ENCODE assay signal across 24 cellular contexts in the genomic region with DNA sequence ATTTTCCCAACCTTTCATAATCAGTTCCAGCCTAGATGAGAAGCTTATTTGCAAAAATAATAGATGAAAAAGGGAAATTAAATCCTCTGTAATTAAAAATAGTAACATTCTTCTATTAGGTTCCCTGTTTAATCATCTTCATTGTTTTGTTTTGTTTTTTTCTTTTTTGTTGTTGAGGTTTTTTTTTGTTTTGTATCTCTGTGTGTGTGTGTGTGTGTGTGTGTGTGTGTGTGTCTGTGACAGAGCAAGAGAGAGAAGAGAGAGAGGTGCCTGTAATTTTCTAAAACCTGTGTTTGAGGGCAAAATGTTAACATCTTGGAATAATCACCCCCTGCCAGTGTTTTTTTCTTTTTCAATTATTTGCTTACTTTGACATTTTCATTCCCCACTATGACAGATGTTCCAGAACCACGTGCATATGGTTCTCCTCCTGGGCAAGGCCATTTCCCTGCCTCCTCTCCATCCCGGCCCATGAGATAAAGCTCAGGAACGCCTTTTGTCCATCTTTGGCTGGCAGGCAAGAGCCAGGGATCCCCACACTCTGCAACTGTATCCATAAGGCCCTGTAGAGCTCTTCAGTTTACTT.
"Had no signal": no experiment of that assay in that cellular context is flagged by ENCODE, and none has a peak within 500 bp of the region (broad histone marks: within the 10 kb centered on the region; RNA-seq: fewer than 3 reads in every experiment).

No MANE protein-coding gene starts in this region.

- H3K27ac ChIP-seq: cardiac muscle cell had no signal

- H3K36me3 Mint-ChIP-seq: activated CD4-positive, alpha-beta memory T cell treated with anti-CD3 and anti-CD28 coated beads for 36 hours; activated naive CD8-positive, alpha-beta T cell had no signal

- H3K4me3 Mint-ChIP-seq: activated CD4-positive, alpha-beta memory T cell treated with anti-CD3 and anti-CD28 coated beads for 36 hours; activated CD4-positive, alpha-beta T cell treated with anti-CD3 and anti-CD28 coated beads, Interleukin-2, amount 10 ng/mL, durations not matched to agents 7 days and 5 days; activated naive CD4-positive, alpha-beta T cell treated with anti-CD3 and anti-CD28 coated beads for 36 hours; activated naive CD8-positive, alpha-beta T cell; activated T-helper 17 cell treated with anti-CD3 and anti-CD28 coated beads, Interleukin-2, amount 50 U/mL, for 72 hours; T-helper 17 cell; WTC11 had no signal

- H3K4me3 ChIP-seq: cardiac muscle cell had no signal

- H3K27ac Mint-ChIP-seq: activated CD4-positive, alpha-beta memory T cell treated with anti-CD3 and anti-CD28 coated beads for 36 hours; activated CD4-positive, alpha-beta T cell treated with anti-CD3 and anti-CD28 coated beads, Interleukin-2, amount 10 ng/mL, durations not matched to agents 7 days and 5 days; activated naive CD4-positive, alpha-beta T cell treated with anti-CD3 and anti-CD28 coated beads for 36 hours; activated naive CD8-positive, alpha-beta T cell; activated T-helper 17 cell treated with anti-CD3 and anti-CD28 coated beads, Interleukin-2, amount 50 U/mL, for 72 hours; T-helper 17 cell; WTC11 had no signal

- H3K36me3 ChIP-seq: brain microvascular endothelial cell, cardiac muscle cell had no signal

- H3K27me3 ChIP-seq: brain microvascular endothelial cell, cardiac muscle cell had no signal

- H3K9me3 Mint-ChIP-seq: activated CD4-positive, alpha-beta T cell treated with anti-CD3 and anti-CD28 coated beads, Interleukin-2, amount 10 ng/mL, durations not matched to agents 7 days and 5 days had no signal

- H3K4me1 Mint-ChIP-seq: activated T-helper 17 cell treated with anti-CD3 and anti-CD28 coated beads, Interleukin-2, amount 50 U/mL, for 72 hours; T-helper 17 cell had no signal

- DNase-seq: activated CD4-positive, alpha-beta memory T cell treated with anti-CD3 and anti-CD28 coated beads for 36 hours; activated CD4-positive, alpha-beta T cell treated with anti-CD3 and anti-CD28 coated beads, Interleukin-2, amount 10 ng/mL, durations not matched to agents 7 days and 5 days; activated CD4-positive, CD25-positive, alpha-beta regulatory T cell treated with anti-CD3 and anti-CD28 coated beads, Interleukin-2, amount 50 U/mL, for 72 hours; activated CD8-positive, alpha-beta memory T cell treated with anti-CD3 and anti-CD28 coated beads for 24 hours; activated gamma-delta T cell; activated naive CD4-positive, alpha-beta T cell treated with anti-CD3 and anti-CD28 coated beads for 36 hours; activated T-cell treated with anti-CD3 and anti-CD28 coated beads for 4 hours; activated T-cell treated with anti-CD3 and anti-CD28 coated beads, Interleukin-2, amount 50 U/mL, for 48 hours; amygdala; MM.1S; NCI-H1105; NCI-H1436; NCI-H1930; NCI-H345; NCI-H510A; NCI-H526 treated with DMSO at 0.1 percent for 48 hours; NCI-H82; T-helper 17 cell; T-helper 9 cell had no signal
